Comparison of ENCODE assay signal across 17 cellular contexts in genomic region chr16:81496742-81497141, GRCh38.
"Had no signal": no experiment of that assay in that cellular context is flagged by ENCODE, and none has a peak within 500 bp of the region (broad histone marks: within the 10 kb centered on the region; RNA-seq: fewer than 3 reads in every experiment).

No MANE protein-coding gene starts in this region.

- H3K36me3 ChIP-seq: suprapubic skin had no signal

- H3K9ac ChIP-seq: parathyroid adenoma had no signal

- H3K36me3 Mint-ChIP-seq: activated naive CD8-positive, alpha-beta T cell treated with anti-CD3 and anti-CD28 coated beads for 36 hours had no signal

- H3K27me3 Mint-ChIP-seq: activated naive CD8-positive, alpha-beta T cell treated with anti-CD3 and anti-CD28 coated beads for 36 hours; type B pancreatic cell had no signal

- H3K4me2 ChIP-seq: hepatocyte had no signal

- H3K4me3 Mint-ChIP-seq: activated naive CD8-positive, alpha-beta T cell treated with anti-CD3 and anti-CD28 coated beads for 36 hours; neural crest cell; type B pancreatic cell had no signal

- ATAC-seq: activated CD4-positive, CD25-positive, alpha-beta regulatory T cell treated with anti-CD3 and anti-CD28 coated beads, Interleukin-2, amount 50 U/mL, for 24 hours; body of pancreas; esophagus mucosa; left ventricle myocardium superior had no signal

- H3K9me3 ChIP-seq: body of pancreas, suprapubic skin had no signal

- H3K27ac ChIP-seq: body of pancreas, hepatocyte, parathyroid adenoma, suprapubic skin had no signal

- H3K4me3 ChIP-seq: body of pancreas, hepatocyte, suprapubic skin had no signal

- H3K4me1 ChIP-seq: parathyroid adenoma had no signal

- H3K9me3 Mint-ChIP-seq: activated naive CD8-positive, alpha-beta T cell treated with anti-CD3 and anti-CD28 coated beads for 36 hours; neural crest cell; type B pancreatic cell had no signal

- H3K27me3 ChIP-seq: body of pancreas, hepatocyte, suprapubic skin had no signal

- DNase-seq: activated CD4-positive, alpha-beta T cell treated with anti-CD3 and anti-CD28 coated beads, Interleukin-2, amount 50 U/mL, for 1 hour; activated CD8-positive, alpha-beta memory T cell treated with anti-CD3 and anti-CD28 coated beads for 24 hours; activated naive CD8-positive, alpha-beta T cell treated with anti-CD3 and anti-CD28 coated beads for 36 hours; amygdala; body of pancreas; caudate nucleus; left ventricle myocardium superior; stimulated activated CD4-positive, alpha-beta T cell treated with anti-CD3 and anti-CD28 coated beads, Interleukin-15, amount 100 ng/mL, for 24 hours; stimulated activated CD4-positive, alpha-beta T cell treated with anti-CD3 and anti-CD28 coated beads, Interleukin-4, amount 100 ng/mL, for 24 hours; stimulated activated naive CD4-positive, alpha-beta T cell treated with Interleukin-2 at 50 U/mL for 16 hours had no signal

- H3K27ac Mint-ChIP-seq: activated naive CD8-positive, alpha-beta T cell treated with anti-CD3 and anti-CD28 coated beads for 36 hours; type B pancreatic cell had no signal
